Comparison of ENCODE assay signal across 12 cellular contexts in genomic region chr6:36650848-36651247, GRCh38.
DNase-seq lines count a peak whose midpoint lies in the region; ATAC-seq and TF ChIP-seq lines count a peak whose summit lies in the region.
"Had no signal": no experiment of that assay in that cellular context is flagged by ENCODE, and none has a peak within 500 bp of the region (broad histone marks: within the 10 kb centered on the region; RNA-seq: fewer than 3 reads in every experiment).

No MANE protein-coding gene starts in this region.

- H3K4me3 ChIP-seq in OCI-LY3 (ENCODE audit: low read length), result 0 out of 2 replicates have a peak overlapping the region, but pooled peaks have one; percentile 9

- H3K4me1 ChIP-seq in OCI-LY3 (ENCODE audit: low read length), result peaks cover 24% of the 10 kb centered on the region

- no peaks in the 10 kb centered on the region for H3K9me3 ChIP-seq in OCI-LY3 (ENCODE audit: insufficient read depth, low read length)

- ATAC-seq in HG02798 (IDR thresholded peaks at IDR 0.05; ENCODE audit: poor library complexity, unreplicated experiment), result peak; percentile 67
- peak; percentile 99 for ATAC-seq in memory B cell (ENCODE audit: low read depth)
- ATAC-seq: WTC11 had no signal

- no peak overlapping the region for H3K4me3 Mint-ChIP-seq in memory B cell
- no peak overlapping the region for H3K4me3 Mint-ChIP-seq in activated naive CD4-positive, alpha-beta T cell treated with anti-CD3 and anti-CD28 coated beads, Interleukin-2, amount 10 ng/mL, durations not matched to agents 7 days and 5 days
- H3K4me3 Mint-ChIP-seq: activated naive CD8-positive, alpha-beta T cell treated with anti-CD3 and anti-CD28 coated beads for 36 hours; WTC11 had no signal

- H3K9me3 Mint-ChIP-seq in memory B cell, result no peaks in the 10 kb centered on the region
- no peaks in the 10 kb centered on the region for H3K9me3 Mint-ChIP-seq in activated naive CD4-positive, alpha-beta T cell treated with anti-CD3 and anti-CD28 coated beads, Interleukin-2, amount 10 ng/mL, durations not matched to agents 7 days and 5 days
- H3K9me3 Mint-ChIP-seq: activated naive CD8-positive, alpha-beta T cell treated with anti-CD3 and anti-CD28 coated beads for 36 hours; WTC11 had no signal

- no peaks in the 10 kb centered on the region for H3K36me3 Mint-ChIP-seq in memory B cell
- no peaks in the 10 kb centered on the region for H3K36me3 Mint-ChIP-seq in activated naive CD4-positive, alpha-beta T cell treated with anti-CD3 and anti-CD28 coated beads, Interleukin-2, amount 10 ng/mL, durations not matched to agents 7 days and 5 days
- H3K36me3 Mint-ChIP-seq: activated naive CD8-positive, alpha-beta T cell treated with anti-CD3 and anti-CD28 coated beads for 36 hours; WTC11 had no signal

- H4K20me1 ChIP-seq in OCI-LY3 (ENCODE audit: insufficient read depth, low read length), result no peaks in the 10 kb centered on the region

- in situ Hi-C loops in GM13977 (cut with MboI; ENCODE audit: low pct_unique_long_range_greater_than_20kb, low sequenced_read_pairs, unreplicated experiment), result no loop called here

- CTCF ChIA-PET in activated naive CD4-positive, alpha-beta T cell treated with anti-CD3 and anti-CD28 coated beads, Interleukin-2, amount 10 ng/mL, durations not matched to agents 7 days and 5 days (lab: Charles Lee), result interaction anchor here (1.2 kb wide), 1 partner anchor 16 kb away, joined by 3 read pairs; no protein-coding TSS in a partner anchor

- peaks cover 2% of the 10 kb centered on the region for H3K27me3 Mint-ChIP-seq in memory B cell
- peaks cover 77% of the 10 kb centered on the region for H3K27me3 Mint-ChIP-seq in activated naive CD4-positive, alpha-beta T cell treated with anti-CD3 and anti-CD28 coated beads, Interleukin-2, amount 10 ng/mL, durations not matched to agents 7 days and 5 days

- no peak for TF ChIP-seq CTCF in GM13977 (IDR thresholded peaks at IDR 0.05; ENCODE audit: extremely low read depth, insufficient read depth, missing control alignments)
- TF ChIP-seq CTCF in OCI-LY3 (IDR thresholded peaks at IDR 0.05; ENCODE audit: low read depth, low read length), result no peak

- no peaks in the 10 kb centered on the region for H3K36me3 ChIP-seq in OCI-LY3 (replicated peaks; ENCODE audit: low read depth, low read length)

- H3K27me3 ChIP-seq in OCI-LY3 (ENCODE audit: low read depth, low read length), result peaks cover 19% of the 10 kb centered on the region

- peak; percentile 68 for DNase-seq in GM13977 (ENCODE audit: low spot score)
- peak in 1 of 2 donors; percentile 42 for DNase-seq in memory B cell (ENCODE audit: low spot score in 2 of 2)
- no peak for DNase-seq in activated naive CD4-positive, alpha-beta T cell treated with anti-CD3 and anti-CD28 coated beads, Interleukin-2, amount 10 ng/mL, durations not matched to agents 7 days and 5 days
- no peak for DNase-seq in activated effector memory CD4-positive, alpha-beta T cell treated with Interleukin-2 at 50 U/mL for 16 hours
- no peak for DNase-seq in stimulated activated CD4-positive, alpha-beta T cell treated with anti-CD3 and anti-CD28 coated beads, Interleukin-2, amount 100 ng/mL, for 48 hours
- DNase-seq in NCI-H1930 (lab: John Stamatoyannopoulos, UW), result no peak
- DNase-seq: activated naive CD8-positive, alpha-beta T cell treated with anti-CD3 and anti-CD28 coated beads for 36 hours; effector memory CD4-positive, alpha-beta T cell; NCI-H524 had no signal

- H3K9ac ChIP-seq in OCI-LY3 (ENCODE audit: low read length), result no peak overlapping the region

- no peak overlapping the region for H3K27ac ChIP-seq in OCI-LY3 (ENCODE audit: low read length)

- H3K27ac Mint-ChIP-seq in memory B cell, result no peak overlapping the region
- H3K27ac Mint-ChIP-seq in activated naive CD4-positive, alpha-beta T cell treated with anti-CD3 and anti-CD28 coated beads, Interleukin-2, amount 10 ng/mL, durations not matched to agents 7 days and 5 days, result no peak overlapping the region
- H3K27ac Mint-ChIP-seq: activated naive CD8-positive, alpha-beta T cell treated with anti-CD3 and anti-CD28 coated beads for 36 hours; WTC11 had no signal

- H2AFZ ChIP-seq in OCI-LY3 (ENCODE audit: low read depth, low read length), result no peak overlapping the region

- H3K4me2 ChIP-seq in OCI-LY3 (ENCODE audit: low read length), result peak overlapping the region; percentile 56

- no peaks in the 10 kb centered on the region for H3K79me2 ChIP-seq in OCI-LY3 (ENCODE audit: low read length)

- H3K4me1 Mint-ChIP-seq in memory B cell, result peaks cover 12% of the 10 kb centered on the region
- H3K4me1 Mint-ChIP-seq in activated naive CD4-positive, alpha-beta T cell treated with anti-CD3 and anti-CD28 coated beads, Interleukin-2, amount 10 ng/mL, durations not matched to agents 7 days and 5 days, result no peaks in the 10 kb centered on the region
